Comparison of ENCODE assay signal across 12 cellular contexts in genomic region chr17:57906910-57907309, GRCh38. TPM values are rescaled to one million over a fixed set of nuclear protein-coding genes. Genes with fewer than 3 reads are reported as not detected.
A peak's percentile ranks its signal among the peaks of the same experiment; 100 is the strongest.
DNase-seq lines count a peak whose midpoint lies in the region; ATAC-seq and TF ChIP-seq lines count a peak whose summit lies in the region.
"Had no signal": no experiment of that assay in that cellular context is flagged by ENCODE, and none has a peak within 500 bp of the region (broad histone marks: within the 10 kb centered on the region; RNA-seq: fewer than 3 reads in every experiment).

No MANE protein-coding gene starts in this region.

- H3K36me3 ChIP-seq in PC-3 (ENCODE audit: low read depth, low read length) (no peaks in the 10 kb centered on the region), body of pancreas (replicated peaks in 1 of 2; ENCODE audit: insufficient read depth in 1 of 2, low read depth in 2 of 2) (no peaks in the 10 kb centered on the region)
- H3K36me3 ChIP-seq: thoracic aorta had no signal

- no peak for TF ChIP-seq POLR2A in body of pancreas (IDR thresholded peaks at IDR 0.05)

- no peaks in the 10 kb centered on the region for H3K9me3 ChIP-seq in PC-3 (ENCODE audit: low read length)
- no peaks in the 10 kb centered on the region for H3K9me3 ChIP-seq in body of pancreas
- H3K9me3 ChIP-seq: thoracic aorta had no signal

- H3K4me2 ChIP-seq in PC-3 (ENCODE audit: low read length): no peak overlapping the region

- H3F3A ChIP-seq in PC-3 (ENCODE audit: low read length, unreplicated experiment): peaks cover 7% of the 10 kb centered on the region

- no peak overlapping the region for H3K27ac ChIP-seq in PC-3 (ENCODE audit: low read length)
- H3K27ac ChIP-seq in body of pancreas: no peak overlapping the region
- H3K27ac ChIP-seq: thoracic aorta had no signal

- POLR2A ChIA-PET in PC-3 (lab: Charles Lee; ENCODE audit: unreplicated experiment): no interaction called here

- no TSS peak for BruUV-seq in PC-3 (replicated peaks; lab: Mats Ljungman, UMichigan)

- CTCF ChIA-PET in PC-3 (lab: Charles Lee): no interaction called here

- ATAC-seq in PC-3 (no peak), GM19324 (IDR thresholded peaks at IDR 0.05; ENCODE audit: low FRiP score, unreplicated experiment) (no peak), GM19035 (IDR thresholded peaks at IDR 0.05; ENCODE audit: unreplicated experiment) (no peak), body of pancreas (no peak)

- peak; percentile 0 for TF ChIP-seq CTCF in GM12865 (IDR thresholded peaks at IDR 0.05; ENCODE audit: insufficient read depth, low read depth, low read length, missing control alignments)
- TF ChIP-seq CTCF in PC-3 (conservative IDR thresholded peaks at IDR 0.05; ENCODE audit: low read depth, low read length): peak; percentile 49
- peak; percentile 12 for TF ChIP-seq CTCF in fibroblast of pulmonary artery (IDR thresholded peaks at IDR 0.05; ENCODE audit: low read length, missing control alignments)
- TF ChIP-seq CTCF in retinal pigment epithelial cell (conservative IDR thresholded peaks at IDR 0.05; ENCODE audit: low read depth, low read length): peak; percentile 41
- no peak for TF ChIP-seq CTCF in body of pancreas (IDR thresholded peaks at IDR 0.05)

- H4K20me1 ChIP-seq in PC-3 (ENCODE audit: low read length): no peaks in the 10 kb centered on the region

- H3K4me1 ChIP-seq in PC-3 (ENCODE audit: insufficient read depth, low read length): peaks cover 39% of the 10 kb centered on the region
- peaks cover 48% of the 10 kb centered on the region for H3K4me1 ChIP-seq in body of pancreas

- DNase-seq in GM12865 (ENCODE audit: low read depth) (peak; percentile 14), PC-3 (no peak), fibroblast of pulmonary artery (ENCODE audit: low read depth) (no peak), retinal pigment epithelial cell (ENCODE audit: low read depth) (no peak), NCI-H345 (lab: John Stamatoyannopoulos, UW) (no peak), body of pancreas (no peak)
- DNase-seq: activated CD4-positive, alpha-beta memory T cell treated with anti-CD3 and anti-CD28 coated beads, Interleukin-2, amount 10 ng/mL, durations not matched to agents 7 days and 5 days; immature natural killer cell; NCI-H510A treated with DMSO at 0.1 percent for 48 hours had no signal

- no peak overlapping the region for H3K9ac ChIP-seq in PC-3 (ENCODE audit: low read length)

- H3K4me3 ChIP-seq in GM12865 (ENCODE audit: low read depth, low read length) (no peak overlapping the region), PC-3 (ENCODE audit: low read length) (no peak overlapping the region), fibroblast of pulmonary artery (replicated peaks; ENCODE audit: low read depth, low read length) (no peak overlapping the region), retinal pigment epithelial cell (ENCODE audit: low read length) (no peak overlapping the region), body of pancreas (no peak overlapping the region)
- H3K4me3 ChIP-seq: thoracic aorta had no signal

- peaks cover 42% of the 10 kb centered on the region for H3K79me2 ChIP-seq in PC-3 (ENCODE audit: low read length)

- H3K9me2 ChIP-seq in PC-3 (replicated peaks; ENCODE audit: low read length): no peaks in the 10 kb centered on the region

- H2AFZ ChIP-seq in PC-3 (ENCODE audit: low read length): no peak overlapping the region

- H3K27me3 ChIP-seq in PC-3 (ENCODE audit: low read length) (no peaks in the 10 kb centered on the region), body of pancreas (no peaks in the 10 kb centered on the region)

- intact Hi-C loops in PC-3 (cut with micrococcal nuclease) (no loop called here), body of pancreas (cut with DNase I) (no loop called here)

- 80 to 92% methylated on average over 7 of the region's 7 CpGs for WGBS in body of pancreas, 2 donors

RNA-seq across cellular contexts. Expression of gene CUEDC1, which starts 48.3 kb away (rescaled TPM):
- 31.6 and 53.4 TPM in 2 replicates for total RNA-seq in PC-3 (2014; rRNA removed)
- total RNA-seq in body of pancreas: 10 to 100 TPM; 35.8 to 48.1 TPM

RNA-seq across cellular contexts. Expression of gene MRPS23, which starts 57.1 kb away (rescaled TPM):
- 63.9 and 97.5 TPM in 2 replicates for total RNA-seq in PC-3 (2014; rRNA removed)
- 10 to 100 TPM in 1 of 2 donors, 1 to 10 TPM in 1; 1.3 to 13.7 TPM for total RNA-seq in body of pancreas

Comparison
In these comparisons a context has a peak if more than half of its experiments do, and no peak if none do; other contexts are left out.
1. CTCF ChIP-seq: peak in GM12865 (single experiment), PC-3 (single experiment), fibroblast of pulmonary artery (single experiment) and retinal pigment epithelial cell (single experiment); none in body of pancreas (0 of 7).